In the genomic region with DNA sequence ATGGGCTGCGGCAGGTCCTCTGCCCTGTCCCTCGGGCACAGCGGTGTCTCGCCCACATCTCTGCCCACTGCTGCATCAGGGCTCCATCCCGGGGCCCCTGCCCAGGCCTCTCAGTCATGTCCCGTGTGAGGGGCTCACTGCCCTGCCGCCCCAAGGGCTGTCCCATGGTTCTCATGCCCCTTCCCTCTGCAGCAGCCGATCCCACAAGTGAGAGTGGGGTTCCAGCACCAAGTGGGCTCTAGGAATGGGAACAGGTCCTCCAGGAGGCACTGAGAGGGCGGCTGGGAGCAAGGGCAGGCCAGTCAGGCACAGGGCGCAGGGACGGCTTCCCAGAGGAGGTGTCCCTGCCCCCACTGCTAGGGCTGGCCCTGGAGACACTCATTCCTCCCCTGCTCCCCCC, we compare ENCODE assay signal across 8 cellular contexts. TPM values are rescaled to one million over a fixed set of nuclear protein-coding genes. Genes with fewer than 3 reads are reported as not detected.
DNase-seq lines count a peak whose midpoint lies in the region; ATAC-seq and TF ChIP-seq lines count a peak whose summit lies in the region.
"Not testable (repeated sequence)": the region's sequence is repeated elsewhere in the genome, so short reads cannot be mapped to it uniquely, and the experiment has no call there.
"Had no signal": no experiment of that assay in that cellular context is flagged by ENCODE, and none has a peak within 500 bp of the region (broad histone marks: within the 10 kb centered on the region; RNA-seq: fewer than 3 reads in every experiment).

No MANE protein-coding gene starts in this region.

- H3K9me3 Mint-ChIP-seq in endodermal cell: not testable (repeated sequence)

- WGBS in endodermal cell (ENCODE audit: insufficient coverage in 1 of 2, insufficient read length in 1 of 2), 2 experiments: 80% methylated on average over 1 of the region's 11 CpGs; no CpG with 5 or more reads in 1 of the 2 experiments
- 96 to 100% methylated on average over 2 to 10 of the region's 11 CpGs for WGBS in lung, 2 donors

- intact Hi-C loops in posterior vena cava (cut with DNase I): not testable (repeated sequence)

- not testable (repeated sequence) for ATAC-seq in left lobe of liver; lung (ENCODE audit: insufficient read depth, low FRiP score)

- not testable (repeated sequence) for H3K27ac ChIP-seq in endodermal cell (ENCODE audit: low read depth, low read length); right atrium auricular region; lung (ENCODE audit: low read depth in 1 of 2, low read length in 1 of 2)

- H3K9me3 ChIP-seq in endodermal cell (ENCODE audit: control insufficient read depth, low read length); right atrium auricular region; lung (ENCODE audit: control insufficient read depth in 2 of 2, insufficient read depth in 1 of 2, low read length in 1 of 2): not testable (repeated sequence)

- H3K4me1 Mint-ChIP-seq in endodermal cell: not testable (repeated sequence)

- peak; percentile 23 for DNase-seq in activated CD8-positive, alpha-beta memory T cell treated with anti-CD3 and anti-CD28 coated beads, Interleukin-2, amount 50 U/mL, for 48 hours
- DNase-seq in endodermal cell: peak; percentile 8
- peak; percentile 13 for DNase-seq in right atrium auricular region (ENCODE audit: low spot score)
- DNase-seq in left lobe of liver (ENCODE audit: low spot score): peak; percentile 4
- peak; percentile 7 for DNase-seq in lung (ENCODE audit: low spot score)
- DNase-seq in posterior vena cava (ENCODE audit: low spot score): peak; percentile 20
- peak; percentile 12 for DNase-seq in ureter (ENCODE audit: low spot score)

- not testable (repeated sequence) for H3K27me3 Mint-ChIP-seq in endodermal cell (ENCODE audit: insufficient read depth)

- H3K4me3 ChIP-seq in endodermal cell (ENCODE audit: low read length); right atrium auricular region; lung: not testable (repeated sequence)

- H3K9ac ChIP-seq in endodermal cell (ENCODE audit: extremely low read depth, low read length, poor library complexity, severe bottlenecking): not testable (repeated sequence)

- H3K36me3 ChIP-seq in endodermal cell (ENCODE audit: control insufficient read depth, insufficient read depth, low read length); right atrium auricular region; lung (ENCODE audit: control insufficient read depth in 2 of 2, insufficient read depth in 2 of 2, low read length in 2 of 2): not testable (repeated sequence)

- H3K36me3 Mint-ChIP-seq in endodermal cell (ENCODE audit: low read depth): not testable (repeated sequence)

- H3K4me3 Mint-ChIP-seq in endodermal cell: not testable (repeated sequence)

- not testable (repeated sequence) for TF ChIP-seq CTCF in endodermal cell (conservative IDR thresholded peaks at IDR 0.05); right atrium auricular region (IDR thresholded peaks at IDR 0.05); lung (IDR thresholded peaks at IDR 0.05; ENCODE audit: control extremely low read depth, extremely low read depth)

- not testable (repeated sequence) for H3K27ac Mint-ChIP-seq in endodermal cell

- not testable (repeated sequence) for H3K27me3 ChIP-seq in endodermal cell (ENCODE audit: control insufficient read depth, insufficient read depth, low read length, poor library complexity, severe bottlenecking); right atrium auricular region; lung (ENCODE audit: control insufficient read depth, insufficient read depth)

- not testable (repeated sequence) for H3K4me1 ChIP-seq in endodermal cell (ENCODE audit: control insufficient read depth, insufficient read depth, low read length); right atrium auricular region; lung (ENCODE audit: control insufficient read depth in 2 of 2, insufficient read depth in 2 of 2, low read length in 2 of 2)

RNA-seq across cellular contexts. Expression of a gene that starts 18.4 kb away (rescaled TPM):
- total RNA-seq in endodermal cell (1 to 10 TPM; 4.1 to 6.5 TPM), right atrium auricular region (under 1 TPM; 0.33 to 0.35 TPM), left lobe of liver (0.48 TPM), lung (1 to 10 TPM; 2.6 to 7.0 TPM), posterior vena cava (1 to 10 TPM in 1 of 2 donors, under 1 TPM in 1; 0.48 to 1.5 TPM), ureter (4.3 TPM)
- 5.9 TPM for polyA plus RNA-seq in endodermal cell (2013, experiment 1 of 2)
- 6.5 TPM for polyA plus RNA-seq in endodermal cell (2013, experiment 2 of 2)
- 1 to 10 TPM in 1 of 2 donors, under 1 TPM in 1; 0.63 to 2.8 TPM for polyA plus RNA-seq in lung
- polyA plus RNA-seq: CD14-positive monocyte had no signal
